3 cellular contexts compared by ENCODE assay signal in the genomic region with DNA sequence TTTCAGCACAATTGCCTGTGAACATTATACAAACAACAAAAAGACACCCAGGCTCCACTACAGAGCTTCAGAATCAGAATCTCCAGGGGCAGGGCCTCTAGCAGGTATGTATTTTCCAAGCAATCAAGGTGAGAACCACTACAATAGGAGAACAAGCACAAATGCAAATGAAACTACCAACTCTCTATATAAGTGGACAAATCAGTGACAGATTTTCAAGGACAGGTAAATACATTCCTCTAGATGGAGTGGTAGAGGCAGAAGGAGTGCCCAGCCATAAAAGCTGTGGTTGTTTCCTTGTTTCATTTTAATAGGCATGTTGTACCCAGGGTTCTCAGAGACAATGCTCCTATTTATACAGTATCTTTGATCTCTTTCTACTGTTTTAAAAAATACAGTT.
TF ChIP-seq lines count a peak whose summit lies in the region.

No MANE protein-coding gene starts in this region.

TF ChIP-seq in GM23338, 12 proteins besides CTCF, POLR2A, EP300 and RAD21:
- TF ChIP-seq ZNF114 (CRISPR knock-in tag; IDR thresholded peaks at IDR 0.05) = no peak

TF ChIP-seq in H1, 55 proteins besides CTCF, POLR2A, EP300 and RAD21:
- TF ChIP-seq KDM4A (IDR thresholded peaks at IDR 0.05; ENCODE audit: low read depth, low read length, severe bottlenecking) (no peak), RBBP5 (IDR thresholded peaks at IDR 0.05; ENCODE audit: borderline replicate concordance, low read depth, low read length) (no peak), RXRA (IDR thresholded peaks at IDR 0.05; ENCODE audit: insufficient read depth, low read depth, low read length) (no peak), GABPA (IDR thresholded peaks at IDR 0.05; ENCODE audit: borderline replicate concordance, insufficient read depth, low read length) (no peak), CTBP2 (IDR thresholded peaks at IDR 0.05; ENCODE audit: borderline replicate concordance, insufficient read depth, insufficient read length, low read length) (no peak), SP1 (IDR thresholded peaks at IDR 0.05; ENCODE audit: low read depth, low read length) (no peak), NRF1 (IDR thresholded peaks at IDR 0.05; ENCODE audit: low read depth, low read length) (no peak), GTF2F1 (IDR thresholded peaks at IDR 0.05; ENCODE audit: borderline replicate concordance, low read depth, low read length) (no peak), SP2 (IDR thresholded peaks at IDR 0.05; ENCODE audit: low read length) (no peak), CBX8 (IDR thresholded peaks at IDR 0.05; ENCODE audit: borderline replicate concordance, low read depth, low read length) (no peak), TEAD4 (IDR thresholded peaks at IDR 0.05; ENCODE audit: low read depth, low read length) (no peak), SIN3A (conservative IDR thresholded peaks at IDR 0.05 in 1 of 2, IDR thresholded peaks at IDR 0.05 in 1 of 2; ENCODE audit: low read depth in 1 of 2, low read length in 2 of 2) (no peak), CEBPB (IDR thresholded peaks at IDR 0.05; ENCODE audit: low read depth, low read length) (no peak), SRF (IDR thresholded peaks at IDR 0.05; ENCODE audit: low read depth, low read length) (no peak), RFX5 (IDR thresholded peaks at IDR 0.05; ENCODE audit: borderline replicate concordance, low read depth, low read length) (no peak), RNF2 (IDR thresholded peaks at IDR 0.05; ENCODE audit: borderline replicate concordance, low read depth, low read length, missing control alignments, poor library complexity, severe bottlenecking) (no peak), POU5F1 (IDR thresholded peaks at IDR 0.05; ENCODE audit: low read depth, low read length) (no peak), BCL11A (IDR thresholded peaks at IDR 0.05; ENCODE audit: low read depth in 2 of 2, low read length in 2 of 2) (no peak)
- TF ChIP-seq, protein P1, sequence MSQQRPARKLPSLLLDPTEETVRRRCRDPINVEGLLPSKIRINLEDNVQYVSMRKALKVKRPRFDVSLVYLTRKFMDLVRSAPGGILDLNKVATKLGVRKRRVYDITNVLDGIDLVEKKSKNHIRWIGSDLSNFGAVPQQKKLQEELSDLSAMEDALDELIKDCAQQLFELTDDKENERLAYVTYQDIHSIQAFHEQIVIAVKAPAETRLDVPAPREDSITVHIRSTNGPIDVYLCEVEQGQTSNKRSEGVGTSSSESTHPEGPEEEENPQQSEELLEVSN (IDR thresholded peaks at IDR 0.05) = no peak

TF ChIP-seq in WTC11, 78 proteins besides CTCF, POLR2A, EP300 and RAD21:
- TF ChIP-seq NR1H2 (CRISPR knock-in tag; IDR thresholded peaks at IDR 0.05) = no peak
- TF ChIP-seq ETV6 (CRISPR knock-in tag; IDR thresholded peaks at IDR 0.05) = no peak
- TF ChIP-seq ZNF396 (CRISPR knock-in tag; IDR thresholded peaks at IDR 0.05; ENCODE audit: borderline replicate concordance) = no peak
- TF ChIP-seq, protein P2, sequence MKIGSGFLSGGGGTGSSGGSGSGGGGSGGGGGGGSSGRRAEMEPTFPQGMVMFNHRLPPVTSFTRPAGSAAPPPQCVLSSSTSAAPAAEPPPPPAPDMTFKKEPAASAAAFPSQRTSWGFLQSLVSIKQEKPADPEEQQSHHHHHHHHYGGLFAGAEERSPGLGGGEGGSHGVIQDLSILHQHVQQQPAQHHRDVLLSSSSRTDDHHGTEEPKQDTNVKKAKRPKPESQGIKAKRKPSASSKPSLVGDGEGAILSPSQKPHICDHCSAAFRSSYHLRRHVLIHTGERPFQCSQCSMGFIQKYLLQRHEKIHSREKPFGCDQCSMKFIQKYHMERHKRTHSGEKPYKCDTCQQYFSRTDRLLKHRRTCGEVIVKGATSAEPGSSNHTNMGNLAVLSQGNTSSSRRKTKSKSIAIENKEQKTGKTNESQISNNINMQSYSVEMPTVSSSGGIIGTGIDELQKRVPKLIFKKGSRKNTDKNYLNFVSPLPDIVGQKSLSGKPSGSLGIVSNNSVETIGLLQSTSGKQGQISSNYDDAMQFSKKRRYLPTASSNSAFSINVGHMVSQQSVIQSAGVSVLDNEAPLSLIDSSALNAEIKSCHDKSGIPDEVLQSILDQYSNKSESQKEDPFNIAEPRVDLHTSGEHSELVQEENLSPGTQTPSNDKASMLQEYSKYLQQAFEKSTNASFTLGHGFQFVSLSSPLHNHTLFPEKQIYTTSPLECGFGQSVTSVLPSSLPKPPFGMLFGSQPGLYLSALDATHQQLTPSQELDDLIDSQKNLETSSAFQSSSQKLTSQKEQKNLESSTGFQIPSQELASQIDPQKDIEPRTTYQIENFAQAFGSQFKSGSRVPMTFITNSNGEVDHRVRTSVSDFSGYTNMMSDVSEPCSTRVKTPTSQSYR (CRISPR knock-in tag; IDR thresholded peaks at IDR 0.05) = no peak
- TF ChIP-seq, protein P3, sequence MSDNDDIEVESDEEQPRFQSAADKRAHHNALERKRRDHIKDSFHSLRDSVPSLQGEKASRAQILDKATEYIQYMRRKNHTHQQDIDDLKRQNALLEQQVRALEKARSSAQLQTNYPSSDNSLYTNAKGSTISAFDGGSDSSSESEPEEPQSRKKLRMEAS (CRISPR knock-in tag; IDR thresholded peaks at IDR 0.05) = no peak
- TF ChIP-seq, protein P4, sequence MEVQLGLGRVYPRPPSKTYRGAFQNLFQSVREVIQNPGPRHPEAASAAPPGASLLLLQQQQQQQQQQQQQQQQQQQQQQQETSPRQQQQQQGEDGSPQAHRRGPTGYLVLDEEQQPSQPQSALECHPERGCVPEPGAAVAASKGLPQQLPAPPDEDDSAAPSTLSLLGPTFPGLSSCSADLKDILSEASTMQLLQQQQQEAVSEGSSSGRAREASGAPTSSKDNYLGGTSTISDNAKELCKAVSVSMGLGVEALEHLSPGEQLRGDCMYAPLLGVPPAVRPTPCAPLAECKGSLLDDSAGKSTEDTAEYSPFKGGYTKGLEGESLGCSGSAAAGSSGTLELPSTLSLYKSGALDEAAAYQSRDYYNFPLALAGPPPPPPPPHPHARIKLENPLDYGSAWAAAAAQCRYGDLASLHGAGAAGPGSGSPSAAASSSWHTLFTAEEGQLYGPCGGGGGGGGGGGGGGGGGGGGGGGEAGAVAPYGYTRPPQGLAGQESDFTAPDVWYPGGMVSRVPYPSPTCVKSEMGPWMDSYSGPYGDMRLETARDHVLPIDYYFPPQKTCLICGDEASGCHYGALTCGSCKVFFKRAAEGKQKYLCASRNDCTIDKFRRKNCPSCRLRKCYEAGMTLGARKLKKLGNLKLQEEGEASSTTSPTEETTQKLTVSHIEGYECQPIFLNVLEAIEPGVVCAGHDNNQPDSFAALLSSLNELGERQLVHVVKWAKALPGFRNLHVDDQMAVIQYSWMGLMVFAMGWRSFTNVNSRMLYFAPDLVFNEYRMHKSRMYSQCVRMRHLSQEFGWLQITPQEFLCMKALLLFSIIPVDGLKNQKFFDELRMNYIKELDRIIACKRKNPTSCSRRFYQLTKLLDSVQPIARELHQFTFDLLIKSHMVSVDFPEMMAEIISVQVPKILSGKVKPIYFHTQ (CRISPR knock-in tag; IDR thresholded peaks at IDR 0.05) = no peak
- TF ChIP-seq NFATC4 (CRISPR knock-in tag; IDR thresholded peaks at IDR 0.05) = no peak
- TF ChIP-seq ZNF416 (CRISPR knock-in tag; IDR thresholded peaks at IDR 0.05) = no peak
- TF ChIP-seq ZNF121 (CRISPR knock-in tag; IDR thresholded peaks at IDR 0.05) = no peak
- TF ChIP-seq, protein P5, sequence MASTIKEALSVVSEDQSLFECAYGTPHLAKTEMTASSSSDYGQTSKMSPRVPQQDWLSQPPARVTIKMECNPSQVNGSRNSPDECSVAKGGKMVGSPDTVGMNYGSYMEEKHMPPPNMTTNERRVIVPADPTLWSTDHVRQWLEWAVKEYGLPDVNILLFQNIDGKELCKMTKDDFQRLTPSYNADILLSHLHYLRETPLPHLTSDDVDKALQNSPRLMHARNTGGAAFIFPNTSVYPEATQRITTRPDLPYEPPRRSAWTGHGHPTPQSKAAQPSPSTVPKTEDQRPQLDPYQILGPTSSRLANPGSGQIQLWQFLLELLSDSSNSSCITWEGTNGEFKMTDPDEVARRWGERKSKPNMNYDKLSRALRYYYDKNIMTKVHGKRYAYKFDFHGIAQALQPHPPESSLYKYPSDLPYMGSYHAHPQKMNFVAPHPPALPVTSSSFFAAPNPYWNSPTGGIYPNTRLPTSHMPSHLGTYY (CRISPR knock-in tag; IDR thresholded peaks at IDR 0.05) = no peak
- no peak for TF ChIP-seq ZNF423 (CRISPR knock-in tag; IDR thresholded peaks at IDR 0.05)
- TF ChIP-seq, protein P6, sequence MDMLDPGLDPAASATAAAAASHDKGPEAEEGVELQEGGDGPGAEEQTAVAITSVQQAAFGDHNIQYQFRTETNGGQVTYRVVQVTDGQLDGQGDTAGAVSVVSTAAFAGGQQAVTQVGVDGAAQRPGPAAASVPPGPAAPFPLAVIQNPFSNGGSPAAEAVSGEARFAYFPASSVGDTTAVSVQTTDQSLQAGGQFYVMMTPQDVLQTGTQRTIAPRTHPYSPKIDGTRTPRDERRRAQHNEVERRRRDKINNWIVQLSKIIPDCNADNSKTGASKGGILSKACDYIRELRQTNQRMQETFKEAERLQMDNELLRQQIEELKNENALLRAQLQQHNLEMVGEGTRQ (CRISPR knock-in tag; IDR thresholded peaks at IDR 0.05) = no peak
- TF ChIP-seq MXD4 (CRISPR knock-in tag; IDR thresholded peaks at IDR 0.05; ENCODE audit: borderline replicate concordance) = no peak
